ENCODE assay signal across 23 cellular contexts in genomic region chr20:42986143-42986773, GRCh38.
DNase-seq lines count a peak whose midpoint lies in the region; ATAC-seq, FAIRE-seq and TF ChIP-seq lines count a peak whose summit lies in the region.
"Had no signal": no experiment of that assay in that cellular context is flagged by ENCODE, and none has a peak within 500 bp of the region (broad histone marks: within the 10 kb centered on the region; RNA-seq: fewer than 3 reads in every experiment).

No MANE protein-coding gene starts in this region.

- TF ChIP-seq CTCF in bronchial epithelial cell (IDR thresholded peaks at IDR 0.05; ENCODE audit: insufficient read depth, low read length, severe bottlenecking), result no peak
- no peak for TF ChIP-seq CTCF in spleen (IDR thresholded peaks at IDR 0.05 in 8 of 11, conservative IDR thresholded peaks at IDR 0.05 in 3 of 11)

- no peak for TF ChIP-seq POLR2A in spleen (IDR thresholded peaks at IDR 0.05)

- H3K27ac ChIP-seq in spleen, result no peak overlapping the region
- H3K27ac ChIP-seq: C4-2B had no signal

- peak; percentile 94 for FAIRE-seq in bronchial epithelial cell (lab: Jason Lieb, UNC)
- FAIRE-seq: D721Med, GM12892, GM18507, H54 had no signal

- H3K36me3 ChIP-seq in bronchial epithelial cell (ENCODE audit: control insufficient read depth, insufficient read depth, low read length) (no peaks in the 10 kb centered on the region), spleen (no peaks in the 10 kb centered on the region)

- DNase-seq in HT1080 (ENCODE audit: low read depth), result peak; percentile 26
- peak; percentile 91 for DNase-seq in NCI-H2029 (lab: John Stamatoyannopoulos, UW)
- DNase-seq in bronchial epithelial cell (ENCODE audit: low read depth), result no peak
- DNase-seq in midbrain (lab: John Stamatoyannopoulos, UW), result peak; percentile 5
- no peak for DNase-seq in spleen
- no peak for DNase-seq in HUDEP-2 (lab: John Stamatoyannopoulos, UW; ENCODE audit: unreplicated experiment in 76 of 76)
- DNase-seq: ACHN; Kasumi-1; NCI-H1105 treated with DMSO at 0.1 percent for 48 hours; NCI-H1694; NCI-H2107; NCI-H2227 treated with DMSO at 0.1 percent for 48 hours; NCI-H510A treated with DMSO at 0.1 percent for 48 hours; NK-92 treated with Interleukin-12 subunit alpha and Interleukin-12 subunit beta, amount 100 ng/mL, for 24 hours; SHP77; SK-N-SH; T-cell had no signal

- H3K27me3 ChIP-seq in bronchial epithelial cell (ENCODE audit: control insufficient read depth, insufficient read depth, low read length) (no peaks in the 10 kb centered on the region), spleen (replicated peaks in 1 of 7) (no peaks in the 10 kb centered on the region)

- no peaks in the 10 kb centered on the region for H3K4me1 ChIP-seq in spleen

- 66 to 82% (median 71%) methylated on average over 9 of the region's 9 CpGs for WGBS in spleen, 5 donors

- intact Hi-C loops in spleen (cut with DNase I; ENCODE audit: low total_unique reads), result no loop called here

- no peak for ATAC-seq in HG03159 (IDR thresholded peaks at IDR 0.05; ENCODE audit: unreplicated experiment)
- ATAC-seq: T-cell had no signal

- H3K4me3 ChIP-seq in bronchial epithelial cell (ENCODE audit: low read depth, low read length) (no peak overlapping the region), spleen (no peak overlapping the region)

- H3K9me3 ChIP-seq in spleen, result peaks cover 0 to 2% (median 0%) of the 10 kb centered on the region in 8 donors
- H3K9me3 ChIP-seq: SK-N-SH had no signal

Comparison
In these comparisons a context has a peak if more than half of its experiments do, and no peak if none do; other contexts are left out.
1. DNase-seq: peak in HT1080 (single experiment), NCI-H2029 (single experiment) and midbrain (single experiment); none in bronchial epithelial cell (single experiment), spleen (single experiment) and HUDEP-2 (0 of 76).